Comparison of ENCODE assay signal across 27 cellular contexts in genomic region chr5:5080790-5081189, GRCh38. TPM values are rescaled to one million over a fixed set of nuclear protein-coding genes. Genes with fewer than 3 reads are reported as not detected.
"Had no signal": no experiment of that assay in that cellular context is flagged by ENCODE, and none has a peak within 500 bp of the region (broad histone marks: within the 10 kb centered on the region; RNA-seq: fewer than 3 reads in every experiment).

No MANE protein-coding gene starts in this region.

- H3K27me3 ChIP-seq: gastrocnemius medialis, sigmoid colon, stomach, testis, uterus had no signal

- ATAC-seq: effector memory CD8-positive, alpha-beta T cell; gastrocnemius medialis; left lung; naive thymus-derived CD4-positive, alpha-beta T cell; right cardiac atrium; stimulated activated effector memory CD8-positive, alpha-beta T cell treated with anti-CD3 and anti-CD28 coated beads, Interleukin-12 subunit alpha, Interleukin-12 subunit beta, amount 100 ng/mL, for 72 hours had no signal

- FAIRE-seq: endometrium, keratinocyte had no signal

- H3K36me3 ChIP-seq: gastrocnemius medialis, left lung, prostate gland, sigmoid colon, stomach, tibial artery, uterus had no signal

- DNase-seq: cortex of kidney; effector memory CD8-positive, alpha-beta T cell; foreskin fibroblast; gastrocnemius medialis; head of caudate nucleus; left lung; mammary epithelial cell; mesendoderm; midbrain; naive thymus-derived CD4-positive, alpha-beta T cell; nephron progenitor cell; nucleus accumbens; right cardiac atrium; sigmoid colon; stimulated activated CD4-positive, alpha-beta T cell treated with anti-CD3 and anti-CD28 coated beads, Interleukin-2, amount 100 ng/mL, for 24 hours; stimulated activated CD4-positive, alpha-beta T cell treated with anti-CD3 and anti-CD28 coated beads, Interleukin-4, amount 100 ng/mL, for 24 hours; stimulated activated naive CD4-positive, alpha-beta T cell treated with Interleukin-2 at 50 U/mL for 16 hours; stomach; testis; tibial artery; uterus had no signal

- H3K27ac ChIP-seq: gastrocnemius medialis, left lung, prostate gland, sigmoid colon, stomach, testis, tibial artery, uterus had no signal

- H3K4me1 ChIP-seq: gastrocnemius medialis, left lung, prostate gland, sigmoid colon, testis, tibial artery, uterus had no signal

- H3K9me3 ChIP-seq: gastrocnemius medialis, left lung, prostate gland, sigmoid colon, stomach, testis, tibial artery, uterus had no signal

- H3K4me3 ChIP-seq: gastrocnemius medialis, left lung, prostate gland, sigmoid colon, stomach, testis, tibial artery, uterus had no signal

RNA-seq across cellular contexts. Expression of gene ADAMTS16, which starts 59.3 kb away (rescaled TPM):
- total RNA-seq: dermis microvascular lymphatic vessel endothelial cell; gastrocnemius medialis; mammary epithelial cell; naive thymus-derived CD4-positive, alpha-beta T cell; osteocyte; right cardiac atrium had no signal
